In genomic region chr11:12829131-12829530, GRCh38 we compare ENCODE assay signal across 1 cellular context.
TF ChIP-seq lines count a peak whose summit lies in the region.

No MANE protein-coding gene starts in this region.

TF ChIP-seq in HepG2, 621 proteins besides CTCF, POLR2A, EP300 and RAD21 (continued from another document):
- TF ChIP-seq ARID5B (CRISPR knock-in tag; IDR thresholded peaks at IDR 0.05) (peak; percentile 85), ZNF609 (CRISPR knock-in tag; IDR thresholded peaks at IDR 0.05; ENCODE audit: borderline replicate concordance) (no peak), ZBTB44 (CRISPR knock-in tag; IDR thresholded peaks at IDR 0.05) (no peak), MTA3 (CRISPR knock-in tag; IDR thresholded peaks at IDR 0.05) (no peak), MEIS2 (CRISPR knock-in tag; IDR thresholded peaks at IDR 0.05) (no peak), AHR (CRISPR knock-in tag; IDR thresholded peaks at IDR 0.05) (no peak), FOXP1 (IDR thresholded peaks at IDR 0.05) (no peak), FOXP1 (CRISPR knock-in tag; IDR thresholded peaks at IDR 0.05) (no peak), MED1 (CRISPR knock-in tag; IDR thresholded peaks at IDR 0.05) (no peak), ZNF768 (CRISPR knock-in tag; IDR thresholded peaks at IDR 0.05) (no peak), ARID2 (CRISPR knock-in tag; IDR thresholded peaks at IDR 0.05; ENCODE audit: borderline replicate concordance) (no peak), NAIF1 (CRISPR knock-in tag; IDR thresholded peaks at IDR 0.05; ENCODE audit: borderline replicate concordance) (no peak), HOXA7 (CRISPR knock-in tag; IDR thresholded peaks at IDR 0.05) (no peak), ZNF331 (CRISPR knock-in tag; IDR thresholded peaks at IDR 0.05) (no peak), FOXA3 (CRISPR knock-in tag; IDR thresholded peaks at IDR 0.05) (peak; percentile 15; the same call in 1 of the 2 replicates), SNAPC2 (CRISPR knock-in tag; IDR thresholded peaks at IDR 0.05) (no peak)
- TF ChIP-seq, protein P1, sequence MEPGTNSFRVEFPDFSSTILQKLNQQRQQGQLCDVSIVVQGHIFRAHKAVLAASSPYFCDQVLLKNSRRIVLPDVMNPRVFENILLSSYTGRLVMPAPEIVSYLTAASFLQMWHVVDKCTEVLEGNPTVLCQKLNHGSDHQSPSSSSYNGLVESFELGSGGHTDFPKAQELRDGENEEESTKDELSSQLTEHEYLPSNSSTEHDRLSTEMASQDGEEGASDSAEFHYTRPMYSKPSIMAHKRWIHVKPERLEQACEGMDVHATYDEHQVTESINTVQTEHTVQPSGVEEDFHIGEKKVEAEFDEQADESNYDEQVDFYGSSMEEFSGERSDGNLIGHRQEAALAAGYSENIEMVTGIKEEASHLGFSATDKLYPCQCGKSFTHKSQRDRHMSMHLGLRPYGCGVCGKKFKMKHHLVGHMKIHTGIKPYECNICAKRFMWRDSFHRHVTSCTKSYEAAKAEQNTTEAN (CRISPR knock-in tag; conservative IDR thresholded peaks at IDR 0.05), result no peak
- TF ChIP-seq, protein P2, sequence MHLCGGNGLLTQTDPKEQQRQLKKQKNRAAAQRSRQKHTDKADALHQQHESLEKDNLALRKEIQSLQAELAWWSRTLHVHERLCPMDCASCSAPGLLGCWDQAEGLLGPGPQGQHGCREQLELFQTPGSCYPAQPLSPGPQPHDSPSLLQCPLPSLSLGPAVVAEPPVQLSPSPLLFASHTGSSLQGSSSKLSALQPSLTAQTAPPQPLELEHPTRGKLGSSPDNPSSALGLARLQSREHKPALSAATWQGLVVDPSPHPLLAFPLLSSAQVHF (CRISPR knock-in tag; IDR thresholded peaks at IDR 0.05), result no peak
